ENCODE assay signal across 30 cellular contexts in the genomic region with DNA sequence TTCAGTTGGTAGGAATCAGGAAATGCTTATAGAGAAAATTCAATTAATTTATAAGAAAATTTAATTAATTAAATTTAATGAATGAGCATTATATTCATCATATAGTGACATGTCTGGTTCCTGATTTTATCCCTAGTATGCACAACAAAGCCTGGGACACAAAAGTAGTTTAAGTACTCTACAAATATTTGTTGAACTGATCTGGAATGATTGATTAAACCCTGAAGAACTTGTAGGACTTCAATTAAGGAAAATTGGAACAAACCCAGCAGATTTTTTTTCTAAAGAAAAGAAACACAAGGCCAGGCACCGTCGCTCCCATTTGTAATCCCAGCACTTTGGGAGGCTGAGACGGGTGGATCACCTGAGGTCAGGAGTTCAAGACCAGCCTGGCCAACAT. TPM values are rescaled to one million over a fixed set of nuclear protein-coding genes. Genes with fewer than 3 reads are reported as not detected.
"Had no signal": no experiment of that assay in that cellular context is flagged by ENCODE, and none has a peak within 500 bp of the region (broad histone marks: within the 10 kb centered on the region; RNA-seq: fewer than 3 reads in every experiment).

No MANE protein-coding gene starts in this region.

- H3K4me3 Mint-ChIP-seq: naive thymus-derived CD4-positive, alpha-beta T cell; natural killer cell treated with Interleukin-12 subunit alpha and Interleukin-12 subunit beta and Interleukin-15 and Interleukin-18, amount 100 ng/mL, for 72 hours; stimulated activated naive CD8-positive, alpha-beta T cell treated with anti-CD3 and anti-CD28 coated beads, Interleukin-15, Interleukin-2, amounts not matched to agents 100 ng/mL and 50 ng/mL, for 24 hours had no signal

- H3K27ac ChIP-seq: hepatocyte, left ventricle myocardium inferior, ovary, prostate gland, skin epidermis, suprapubic skin, thoracic aorta, tibial artery, upper lobe of right lung had no signal

- H3K36me3 Mint-ChIP-seq: naive thymus-derived CD4-positive, alpha-beta T cell; natural killer cell treated with Interleukin-12 subunit alpha and Interleukin-12 subunit beta and Interleukin-15 and Interleukin-18, amount 100 ng/mL, for 72 hours had no signal

- H3K4me3 ChIP-seq: hepatocyte, left ventricle myocardium inferior, lung, mucosa of descending colon, ovary, prostate gland, skin epidermis, suprapubic skin, thoracic aorta, tibial artery, upper lobe of right lung had no signal

- H3K27ac Mint-ChIP-seq: naive thymus-derived CD4-positive, alpha-beta T cell; natural killer cell treated with Interleukin-12 subunit alpha and Interleukin-12 subunit beta and Interleukin-15 and Interleukin-18, amount 100 ng/mL, for 72 hours; stimulated activated naive CD8-positive, alpha-beta T cell treated with anti-CD3 and anti-CD28 coated beads, Interleukin-15, Interleukin-2, amounts not matched to agents 100 ng/mL and 50 ng/mL, for 24 hours had no signal

- DNase-seq: islet precursor cell; left ventricle myocardium inferior; midbrain; mucosa of descending colon; naive thymus-derived CD4-positive, alpha-beta T cell; ovary; retina; right cardiac atrium; stimulated activated CD4-positive, alpha-beta T cell treated with anti-CD3 and anti-CD28 coated beads, Interleukin-12 subunit alpha, Interleukin-12 subunit beta, amount 100 ng/mL, for 4 hours; stimulated activated CD4-positive, alpha-beta T cell treated with anti-CD3 and anti-CD28 coated beads, Interleukin-15, amount 100 ng/mL, for 24 hours; stimulated activated CD4-positive, alpha-beta T cell treated with anti-CD3 and anti-CD28 coated beads, Interleukin-2, amount 100 ng/mL, for 24 hours; stimulated activated CD4-positive, alpha-beta T cell treated with anti-CD3 and anti-CD28 coated beads, Interleukin-4, amount 100 ng/mL, for 1 hour; stimulated activated naive CD4-positive, alpha-beta T cell; tibial artery; trophoblast cell; upper lobe of right lung had no signal

RNA-seq across cellular contexts. Expression of gene APELA, which starts 4.5 kb away (rescaled TPM):
- total RNA-seq: kidney epithelial cell; left ventricle myocardium inferior; lung; mesenteric fat pad; mucosa of descending colon; myocyte; naive thymus-derived CD4-positive, alpha-beta T cell; natural killer cell treated with Interleukin-12 subunit alpha and Interleukin-12 subunit beta and Interleukin-15 and Interleukin-18, amount 100 ng/mL, for 72 hours; omental fat pad; right cardiac atrium; sciatic nerve; subcutaneous adipose tissue; suprapubic skin; thoracic aorta; upper lobe of right lung had no signal
